In genomic region chr16:50373780-50374179, GRCh38 we compare ENCODE assay signal across 19 cellular contexts. TPM values are rescaled to one million over a fixed set of nuclear protein-coding genes. Genes with fewer than 3 reads are reported as not detected.
DNase-seq lines count a peak whose midpoint lies in the region; ATAC-seq, FAIRE-seq and TF ChIP-seq lines count a peak whose summit lies in the region.
"Had no signal": no experiment of that assay in that cellular context is flagged by ENCODE, and none has a peak within 500 bp of the region (broad histone marks: within the 10 kb centered on the region; RNA-seq: fewer than 3 reads in every experiment).

No MANE protein-coding gene starts in this region.

- no TSS peak for BruUV-seq in HepG2 (replicated peaks; lab: Mats Ljungman, UMichigan)

- CTCF ChIA-PET in HepG2 (lab: Yijun Ruan, JAX; ENCODE audit: low intra/inter-chr PET ratio, low total read pairs), result interaction anchor here (0.8 kb wide), 2 partner anchors 135 to 292 kb away, joined by 4 to 6 read pairs; no protein-coding TSS in a partner anchor

- peaks cover 42% of the 10 kb centered on the region for H3K4me1 Mint-ChIP-seq in neural crest cell
- peaks cover 9% of the 10 kb centered on the region for H3K4me1 Mint-ChIP-seq in stimulated activated memory B cell treated with anti-CD40 and anti-IgM and Interleukin-4, amounts not matched to agents 10 μg/mL and 1 μg/mL and 100 μg/mL, for 72 hours
- H3K4me1 Mint-ChIP-seq in activated T-cell treated with anti-CD3 and anti-CD28 coated beads, Interleukin-2, amount 50 U/mL, for 24 hours (ENCODE audit: low read depth), result peaks cover 9% of the 10 kb centered on the region

- H3K4me1 ChIP-seq in HepG2 (ENCODE audit: insufficient read depth, low read length) (peaks cover 61% of the 10 kb centered on the region), right lobe of liver (peaks cover 0 to 4% (median 0%) of the 10 kb centered on the region in 4 donors)

- no peak for TF ChIP-seq EP300 in HepG2 (IDR thresholded peaks at IDR 0.05; ENCODE audit: low read depth in 2 of 2, low read length in 2 of 2)
- no peak for TF ChIP-seq EP300 in HepG2 (CRISPR knock-in tag; IDR thresholded peaks at IDR 0.05; ENCODE audit: borderline replicate concordance)

- no peaks in the 10 kb centered on the region for H3K36me3 Mint-ChIP-seq in neural crest cell (ENCODE audit: low read depth)
- no peaks in the 10 kb centered on the region for H3K36me3 Mint-ChIP-seq in stimulated activated memory B cell treated with anti-CD40 and anti-IgM and Interleukin-4, amounts not matched to agents 10 μg/mL and 1 μg/mL and 100 μg/mL, for 72 hours
- no peaks in the 10 kb centered on the region for H3K36me3 Mint-ChIP-seq in activated T-cell treated with anti-CD3 and anti-CD28 coated beads, Interleukin-2, amount 50 U/mL, for 24 hours (ENCODE audit: low read depth)

- 95% methylated on average over 7 of the region's 9 CpGs for WGBS in HepG2 (ENCODE audit: low lambda C conversion rate)
- 87% methylated on average over 5 of the region's 9 CpGs for WGBS in right lobe of liver (ENCODE audit: insufficient coverage, low coverage, low lambda C conversion rate, missing lambda C conversion rate)

- ATAC-seq in HepG2 (no peak), right lobe of liver (no peak), GM18907 (IDR thresholded peaks at IDR 0.05; ENCODE audit: unreplicated experiment) (no peak)
- no peak for ATAC-seq in stimulated activated memory B cell treated with anti-CD40 and anti-IgM and Interleukin-4, amounts not matched to agents 10 μg/mL and 1 μg/mL and 100 μg/mL, for 72 hours
- ATAC-seq: GM23338 had no signal

- peaks cover 4% of the 10 kb centered on the region; the same call in 1 of the 2 replicates for H3K9me3 ChIP-seq in HepG2 (ENCODE audit: low read length)
- H3K9me3 ChIP-seq in right lobe of liver, result no peaks in the 10 kb centered on the region

- peak overlapping the region; percentile 37; the same call in 1 of the 2 replicates for H3K4me2 ChIP-seq in HepG2 (ENCODE audit: low read depth, low read length)
- H3K4me2 ChIP-seq: GM23338 had no signal

- no peak overlapping the region for H2AFZ ChIP-seq in HepG2 (ENCODE audit: low read length)
- H2AFZ ChIP-seq: GM23338 had no signal

- no peaks in the 10 kb centered on the region for H4K20me1 ChIP-seq in HepG2 (ENCODE audit: insufficient read depth, low read length)

- H3K27me3 ChIP-seq in HepG2 (ENCODE audit: control insufficient read depth in 1 of 2, insufficient read depth in 2 of 2, low read length in 2 of 2) (no peaks in the 10 kb centered on the region), right lobe of liver (no peaks in the 10 kb centered on the region)

- H3K36me3 ChIP-seq in HepG2 (replicated peaks in 1 of 2; ENCODE audit: control insufficient read depth in 1 of 2, insufficient read depth in 2 of 2, low read length in 2 of 2), result no peaks in the 10 kb centered on the region
- no peaks in the 10 kb centered on the region for H3K36me3 ChIP-seq in right lobe of liver

- in situ Hi-C loops in HepG2 (cut with HindIII; ENCODE audit: extremely low pct_ligation_motif_present, low pct_unique_long_range_greater_than_20kb), result loop anchor here (5.0 to 25.0 kb wide), 5 partner anchors 134 to 434 kb away; partner anchors contain the start of genes CNEP1R1 and NKD1

- TF ChIP-seq RAD21 in HepG2 (CRISPR knock-in tag; IDR thresholded peaks at IDR 0.05), result no peak

- no peak overlapping the region for H3K4me3 Mint-ChIP-seq in neural crest cell
- no peak overlapping the region for H3K4me3 Mint-ChIP-seq in stimulated activated memory B cell treated with anti-CD40 and anti-IgM and Interleukin-4, amounts not matched to agents 10 μg/mL and 1 μg/mL and 100 μg/mL, for 72 hours
- no peak overlapping the region for H3K4me3 Mint-ChIP-seq in activated T-cell treated with anti-CD3 and anti-CD28 coated beads, Interleukin-2, amount 50 U/mL, for 24 hours
- H3K4me3 Mint-ChIP-seq: GM23338 had no signal

- no peak for TF ChIP-seq POLR2A in HepG2 (IDR thresholded peaks at IDR 0.05; ENCODE audit: insufficient read depth in 1 of 2, low read depth in 2 of 2, low read length in 2 of 2)
- TF ChIP-seq POLR2A in right lobe of liver (IDR thresholded peaks at IDR 0.05), result no peak

- intact Hi-C loops in HepG2 (cut with micrococcal nuclease; ENCODE audit: unreplicated experiment) (loop anchor here (1.0 to 5.0 kb wide), 7 partner anchors 64 to 433 kb away; partner anchors contain the start of gene NKD1), right lobe of liver (cut with DNase I) (no loop called here)

- H3K27me3 Mint-ChIP-seq in neural crest cell (ENCODE audit: low read depth), result no peaks in the 10 kb centered on the region
- H3K27me3 Mint-ChIP-seq in stimulated activated memory B cell treated with anti-CD40 and anti-IgM and Interleukin-4, amounts not matched to agents 10 μg/mL and 1 μg/mL and 100 μg/mL, for 72 hours, result peaks cover 30% of the 10 kb centered on the region
- no peaks in the 10 kb centered on the region for H3K27me3 Mint-ChIP-seq in activated T-cell treated with anti-CD3 and anti-CD28 coated beads, Interleukin-2, amount 50 U/mL, for 24 hours

- TF ChIP-seq CTCF in HepG2 (CRISPR knock-in tag; IDR thresholded peaks at IDR 0.05) (no peak), right lobe of liver (IDR thresholded peaks at IDR 0.05) (no peak), neural crest cell (conservative IDR thresholded peaks at IDR 0.05) (no peak)

- FAIRE-seq in HepG2 (lab: Jason Lieb, UNC), result no peak
- FAIRE-seq: GM12891, GM18507 had no signal

- H3K4me3 ChIP-seq in HepG2 (replicated peaks in 1 of 3; ENCODE audit: insufficient read depth in 1 of 3, low read depth in 2 of 3, low read length in 3 of 3), result no peak overlapping the region
- no peak overlapping the region for H3K4me3 ChIP-seq in right lobe of liver
- H3K4me3 ChIP-seq: GM23338 had no signal

- H3K79me2 ChIP-seq in HepG2 (ENCODE audit: insufficient read depth, low read length), result no peaks in the 10 kb centered on the region

- H3K9ac ChIP-seq in HepG2 (ENCODE audit: insufficient read depth, low read depth, low read length), result no peak overlapping the region

- H3K27ac Mint-ChIP-seq in neural crest cell (ENCODE audit: unreplicated experiment), result peak overlapping the region; percentile 32
- H3K27ac Mint-ChIP-seq in stimulated activated memory B cell treated with anti-CD40 and anti-IgM and Interleukin-4, amounts not matched to agents 10 μg/mL and 1 μg/mL and 100 μg/mL, for 72 hours, result peak overlapping the region; percentile 8
- no peak overlapping the region for H3K27ac Mint-ChIP-seq in activated T-cell treated with anti-CD3 and anti-CD28 coated beads, Interleukin-2, amount 50 U/mL, for 24 hours
- H3K27ac Mint-ChIP-seq: GM23338 had no signal

- POLR2A ChIA-PET in HepG2 (lab: Yijun Ruan, JAX), result interaction anchor here (0.8 to 1.8 kb wide), 6 partner anchors 95 to 432 kb away, joined by 3 to 5 read pairs (median 4); partner anchors contain the start of gene NKD1

- H3K27ac ChIP-seq in HepG2 (ENCODE audit: extremely low read length, insufficient read depth, low read length), result no peak overlapping the region
- no peak overlapping the region for H3K27ac ChIP-seq in right lobe of liver
- H3K27ac ChIP-seq: C4-2B, RWPE1 had no signal

- peaks cover 2% of the 10 kb centered on the region for H3K9me3 Mint-ChIP-seq in neural crest cell
- H3K9me3 Mint-ChIP-seq in stimulated activated memory B cell treated with anti-CD40 and anti-IgM and Interleukin-4, amounts not matched to agents 10 μg/mL and 1 μg/mL and 100 μg/mL, for 72 hours, result no peaks in the 10 kb centered on the region
- H3K9me3 Mint-ChIP-seq in activated T-cell treated with anti-CD3 and anti-CD28 coated beads, Interleukin-2, amount 50 U/mL, for 24 hours, result no peaks in the 10 kb centered on the region
- H3K9me3 Mint-ChIP-seq: GM23338 had no signal

- no peak for DNase-seq in HepG2 (ENCODE audit: low spot score)
- DNase-seq in right lobe of liver, result no peak
- no peak for DNase-seq in neural crest cell (ENCODE audit: low read depth, low spot score)
- no peak for DNase-seq in activated T-cell treated with anti-CD3 and anti-CD28 coated beads, Interleukin-2, amount 50 U/mL, for 24 hours
- DNase-seq in SW 1271 (lab: John Stamatoyannopoulos, UW), result no peak
- DNase-seq: DMS 273 treated with DMSO at 0.1 percent for 48 hours, GF-D8, KG1, NCI-H1436, NCI-H2029, NCI-H2171, NCI-H748 treated with DMSO at 0.1 percent for 48 hours had no signal

TF ChIP-seq in HepG2, 621 proteins besides CTCF, POLR2A, EP300 and RAD21 (continues in another document):
- no peak for TF ChIP-seq PBX2 (CRISPR knock-in tag; IDR thresholded peaks at IDR 0.05)

RNA-seq across cellular contexts. Expression of gene BRD7, which starts 5.0 kb away (rescaled TPM):
- total RNA-seq in HepG2 (2016; rRNA removed; fragmentation: Illumina TruSeq; extraction: Trizol), result 149 and 169 TPM in 2 replicates
- 102 and 109 TPM in 2 replicates for total RNA-seq in HepG2 (2016; cell fraction: cytosol; rRNA removed; fragmentation: Illumina TruSeq; extraction: Trizol; ENCODE audit: low read depth)
- 149 and 160 TPM in 2 replicates for total RNA-seq in HepG2 (2016; cell fraction: insoluble cytoplasmic fraction; rRNA removed; fragmentation: Illumina TruSeq; extraction: Trizol)
- 211 and 234 TPM in 2 replicates for total RNA-seq in HepG2 (2016; cell fraction: membrane; rRNA removed; fragmentation: Illumina TruSeq; extraction: Trizol)
- 80.9 and 96.6 TPM in 2 replicates for total RNA-seq in HepG2 (2016; cell fraction: nucleus; rRNA removed; fragmentation: Illumina TruSeq; extraction: Trizol)
- 68.3 and 82.3 TPM in 2 replicates for polyA plus RNA-seq in HepG2 (2011; rRNA removed)
- 30.2 and 39.5 TPM in 2 replicates for polyA plus RNA-seq in HepG2 (2011; cell fraction: cytosol; rRNA removed)
- polyA plus RNA-seq in HepG2 (2011; cell fraction: nucleus; rRNA removed), result 39.2 and 41.3 TPM in 2 replicates
- 76.6 and 93.4 TPM in 2 replicates for polyA plus RNA-seq in HepG2 (2012)
- 116 and 129 TPM in 2 replicates for polyA plus RNA-seq in HepG2 (2016; cell fraction: cytosol; fragmentation: Illumina TruSeq; extraction: Trizol; ENCODE audit: low read depth)
- polyA plus RNA-seq in HepG2 (2016; cell fraction: insoluble cytoplasmic fraction; fragmentation: Illumina TruSeq; extraction: Trizol; ENCODE audit: low read depth), result 172 and 183 TPM in 2 replicates
- polyA plus RNA-seq in HepG2 (2016; cell fraction: membrane; fragmentation: Illumina TruSeq; extraction: Trizol; ENCODE audit: low read depth), result 185 and 200 TPM in 2 replicates
- polyA plus RNA-seq in HepG2 (2016; cell fraction: nucleus; fragmentation: Illumina TruSeq; extraction: Trizol; ENCODE audit: insufficient read depth, low read depth), result 132 and 135 TPM in 2 replicates
- 44.7 and 45.9 TPM in 2 replicates for polyA minus RNA-seq in HepG2 (2011; rRNA and poly(A)+ RNA removed; ENCODE audit: low replicate concordance)
- polyA minus RNA-seq in HepG2 (2011; cell fraction: cytosol; rRNA and poly(A)+ RNA removed), result 31.4 and 39.7 TPM in 2 replicates
- 67.1 and 72.9 TPM in 2 replicates for polyA minus RNA-seq in HepG2 (2011; cell fraction: nucleus; rRNA and poly(A)+ RNA removed)
- 10 to 100 TPM; 16.9 to 24.1 (median 20.2) TPM for total RNA-seq in right lobe of liver
- total RNA-seq in neural crest cell, result 130 and 163 TPM in 2 replicates
